23 cellular contexts compared by ENCODE assay signal in genomic region chr10:23723796-23724195, GRCh38.
DNase-seq lines count a peak whose midpoint lies in the region; ATAC-seq lines count a peak whose summit lies in the region.
"Had no signal": no experiment of that assay in that cellular context is flagged by ENCODE, and none has a peak within 500 bp of the region (broad histone marks: within the 10 kb centered on the region; RNA-seq: fewer than 3 reads in every experiment).

No MANE protein-coding gene starts in this region.

- no peak overlapping the region for H3K27ac Mint-ChIP-seq in activated naive CD4-positive, alpha-beta T cell treated with anti-CD3 and anti-CD28 coated beads, Interleukin-2, amount 50 U/mL, for 72 hours
- H3K27ac Mint-ChIP-seq in activated T-helper 17 cell treated with anti-CD3 and anti-CD28 coated beads, Interleukin-2, amount 50 U/mL, for 72 hours = no peak overlapping the region
- H3K27ac Mint-ChIP-seq: CD14-positive monocyte; CD4-positive, alpha-beta memory T cell; CD4-positive, CD25-positive, alpha-beta regulatory T cell; CD8-positive, alpha-beta memory T cell had no signal

- no peaks in the 10 kb centered on the region for H3K27me3 Mint-ChIP-seq in activated T-cell treated with anti-CD3 and anti-CD28 coated beads, Interleukin-2, amount 50 U/mL, for 4 hours (ENCODE audit: low read depth)
- H3K27me3 Mint-ChIP-seq in activated T-helper 17 cell treated with anti-CD3 and anti-CD28 coated beads, Interleukin-2, amount 50 U/mL, for 72 hours = peaks cover 7% of the 10 kb centered on the region
- H3K27me3 Mint-ChIP-seq: CD8-positive, alpha-beta memory T cell had no signal

- no peak overlapping the region for H3K4me3 Mint-ChIP-seq in activated T-cell treated with anti-CD3 and anti-CD28 coated beads, Interleukin-2, amount 50 U/mL, for 4 hours
- H3K4me3 Mint-ChIP-seq in activated T-helper 17 cell treated with anti-CD3 and anti-CD28 coated beads, Interleukin-2, amount 50 U/mL, for 72 hours = no peak overlapping the region
- H3K4me3 Mint-ChIP-seq: CD14-positive monocyte; CD4-positive, alpha-beta memory T cell; CD4-positive, CD25-positive, alpha-beta regulatory T cell; CD8-positive, alpha-beta memory T cell had no signal

- no peak for DNase-seq in activated T-cell treated with anti-CD3 and anti-CD28 coated beads, Interleukin-2, amount 50 U/mL, for 4 hours
- DNase-seq in activated T-cell treated with anti-CD3 and anti-CD28 coated beads, Interleukin-2, amount 50 U/mL, for 1 hour = no peak
- no peak for DNase-seq in activated naive CD4-positive, alpha-beta T cell treated with anti-CD3 and anti-CD28 coated beads, Interleukin-2, amount 50 U/mL, for 72 hours (ENCODE audit: low spot score in 2 of 2)
- DNase-seq in activated naive CD4-positive, alpha-beta T cell (lab: John Stamatoyannopoulos, UW) = no peak
- DNase-seq in NCI-H446 treated with DMSO at 0.1 percent for 48 hours (lab: John Stamatoyannopoulos, UW) = no peak
- DNase-seq: 8988T; ACHN; BE2C; C1 segment of cervical spinal cord; CD4-positive, alpha-beta memory T cell; CD4-positive, CD25-positive, alpha-beta regulatory T cell; CD8-positive, alpha-beta memory T cell; COR-L47; DMS 273 treated with DMSO at 0.1 percent for 48 hours; DMS153; DMS53; DMS79; DND-41; EL; GDM1 had no signal

- no peaks in the 10 kb centered on the region for H3K4me1 Mint-ChIP-seq in activated T-cell treated with anti-CD3 and anti-CD28 coated beads, Interleukin-2, amount 50 U/mL, for 4 hours (ENCODE audit: low read depth)
- H3K4me1 Mint-ChIP-seq in activated T-helper 17 cell treated with anti-CD3 and anti-CD28 coated beads, Interleukin-2, amount 50 U/mL, for 72 hours = no peaks in the 10 kb centered on the region
- H3K4me1 Mint-ChIP-seq: CD14-positive monocyte; CD4-positive, alpha-beta memory T cell; CD8-positive, alpha-beta memory T cell had no signal

- peak; percentile 18 to 21 for ATAC-seq in activated T-cell treated with anti-CD3 and anti-CD28 coated beads, Interleukin-2, amount 50 U/mL, for 4 hours
- ATAC-seq in activated naive CD4-positive, alpha-beta T cell treated with anti-CD3 and anti-CD28 coated beads, Interleukin-2, amount 50 U/mL, for 72 hours = peak; percentile 59 to 60
- ATAC-seq in activated T-helper 17 cell treated with anti-CD3 and anti-CD28 coated beads, Interleukin-2, amount 50 U/mL, for 72 hours (replicated peaks) = peak; percentile 32
- ATAC-seq: GM12878 had no signal

- no peaks in the 10 kb centered on the region for H3K36me3 Mint-ChIP-seq in activated T-cell treated with anti-CD3 and anti-CD28 coated beads, Interleukin-2, amount 50 U/mL, for 4 hours (ENCODE audit: insufficient read depth)
- no peaks in the 10 kb centered on the region for H3K36me3 Mint-ChIP-seq in activated naive CD4-positive, alpha-beta T cell treated with anti-CD3 and anti-CD28 coated beads, Interleukin-2, amount 50 U/mL, for 72 hours
- no peaks in the 10 kb centered on the region for H3K36me3 Mint-ChIP-seq in activated T-helper 17 cell treated with anti-CD3 and anti-CD28 coated beads, Interleukin-2, amount 50 U/mL, for 72 hours (ENCODE audit: low read depth)
- H3K36me3 Mint-ChIP-seq: CD14-positive monocyte; CD4-positive, alpha-beta memory T cell; CD4-positive, CD25-positive, alpha-beta regulatory T cell; CD8-positive, alpha-beta memory T cell had no signal

- H3K9me3 Mint-ChIP-seq in activated T-cell treated with anti-CD3 and anti-CD28 coated beads, Interleukin-2, amount 50 U/mL, for 4 hours = no peaks in the 10 kb centered on the region
- peaks cover 0 to 2% of the 10 kb centered on the region in 2 donors for H3K9me3 Mint-ChIP-seq in activated naive CD4-positive, alpha-beta T cell treated with anti-CD3 and anti-CD28 coated beads, Interleukin-2, amount 50 U/mL, for 72 hours
- H3K9me3 Mint-ChIP-seq in activated T-helper 17 cell treated with anti-CD3 and anti-CD28 coated beads, Interleukin-2, amount 50 U/mL, for 72 hours = no peaks in the 10 kb centered on the region
